In the genomic region with DNA sequence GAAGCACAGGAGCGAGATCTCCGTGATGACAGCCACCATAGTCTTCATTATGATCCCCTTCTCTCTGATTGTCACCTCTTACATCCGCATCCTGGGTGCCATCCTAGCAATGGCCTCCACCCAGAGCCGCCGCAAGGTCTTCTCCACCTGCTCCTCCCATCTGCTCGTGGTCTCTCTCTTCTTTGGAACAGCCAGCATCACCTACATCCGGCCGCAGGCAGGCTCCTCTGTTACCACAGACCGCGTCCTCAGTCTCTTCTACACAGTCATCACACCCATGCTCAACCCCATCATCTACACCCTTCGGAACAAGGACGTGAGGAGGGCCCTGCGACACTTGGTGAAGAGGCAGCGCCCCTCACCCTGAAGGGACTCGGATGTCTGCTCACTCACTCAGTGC, we compare ENCODE assay signal across 15 cellular contexts. TPM values are rescaled to one million over a fixed set of nuclear protein-coding genes. Genes with fewer than 3 reads are reported as not detected.
A peak's percentile ranks its signal among the peaks of the same experiment; 100 is the strongest.
DNase-seq lines count a peak whose midpoint lies in the region.
"Had no signal": no experiment of that assay in that cellular context is flagged by ENCODE, and none has a peak within 500 bp of the region (broad histone marks: within the 10 kb centered on the region; RNA-seq: fewer than 3 reads in every experiment).

No MANE protein-coding gene starts in this region.

- POLR2A ChIA-PET in CD4-positive, alpha-beta memory T cell (lab: Charles Lee; ENCODE audit: partially characterized antibody) = no interaction called here

- H3K27me3 Mint-ChIP-seq in CD4-positive, alpha-beta memory T cell = peaks cover 10 to 14% of the 10 kb centered on the region in 2 donors
- peaks cover 28% of the 10 kb centered on the region for H3K27me3 Mint-ChIP-seq in activated T-cell treated with anti-CD3 and anti-CD28 coated beads, Interleukin-2, amount 50 U/mL, for 24 hours

- H3K27ac Mint-ChIP-seq in CD4-positive, alpha-beta memory T cell = peak overlapping the region; percentile 85 to 94 (median 91)
- peak overlapping the region; percentile 82 for H3K27ac Mint-ChIP-seq in activated T-cell treated with anti-CD3 and anti-CD28 coated beads, Interleukin-2, amount 50 U/mL, for 24 hours
- H3K27ac Mint-ChIP-seq: mesothelial cell of epicardium, type B pancreatic cell had no signal

- H3K4me1 Mint-ChIP-seq in CD4-positive, alpha-beta memory T cell = peaks cover 9 to 19% (median 17%) of the 10 kb centered on the region in 4 donors
- peaks cover 18% of the 10 kb centered on the region for H3K4me1 Mint-ChIP-seq in activated T-cell treated with anti-CD3 and anti-CD28 coated beads, Interleukin-2, amount 50 U/mL, for 24 hours (ENCODE audit: low read depth)
- H3K4me1 Mint-ChIP-seq: mesothelial cell of epicardium had no signal

- H3K36me3 Mint-ChIP-seq in CD4-positive, alpha-beta memory T cell = no peaks in the 10 kb centered on the region
- no peaks in the 10 kb centered on the region for H3K36me3 Mint-ChIP-seq in activated T-cell treated with anti-CD3 and anti-CD28 coated beads, Interleukin-2, amount 50 U/mL, for 24 hours (ENCODE audit: low read depth)
- H3K36me3 Mint-ChIP-seq: mesothelial cell of epicardium, type B pancreatic cell had no signal

- H3K27ac ChIP-seq in CD4-positive, alpha-beta memory T cell (ENCODE audit: low read depth, low read length) = no peak overlapping the region
- no peak overlapping the region for H3K27ac ChIP-seq in effector memory CD4-positive, alpha-beta T cell (ENCODE audit: insufficient read depth, low read length, poor library complexity, severe bottlenecking)

- no peaks in the 10 kb centered on the region for H3K9me3 ChIP-seq in CD4-positive, alpha-beta memory T cell (ENCODE audit: control insufficient read depth in 1 of 2, low read length in 2 of 2)
- H3K9me3 ChIP-seq in effector memory CD4-positive, alpha-beta T cell (ENCODE audit: control insufficient read depth, low read length) = no peaks in the 10 kb centered on the region

- peak overlapping the region; percentile 56 to 83 (median 74) for H3K4me3 Mint-ChIP-seq in CD4-positive, alpha-beta memory T cell
- H3K4me3 Mint-ChIP-seq in activated T-cell treated with anti-CD3 and anti-CD28 coated beads, Interleukin-2, amount 50 U/mL, for 24 hours = peak overlapping the region; percentile 41
- H3K4me3 Mint-ChIP-seq: mesothelial cell of epicardium, type B pancreatic cell had no signal

- H3K4me1 ChIP-seq in CD4-positive, alpha-beta memory T cell (ENCODE audit: insufficient read depth, low read length) = peaks cover 8% of the 10 kb centered on the region
- peaks cover 8% of the 10 kb centered on the region for H3K4me1 ChIP-seq in effector memory CD4-positive, alpha-beta T cell (ENCODE audit: control insufficient read depth, insufficient read depth, low read length, poor library complexity, severe bottlenecking)

- H3K36me3 ChIP-seq in CD4-positive, alpha-beta memory T cell (ENCODE audit: insufficient read depth, low read length) = no peaks in the 10 kb centered on the region
- H3K36me3 ChIP-seq in effector memory CD4-positive, alpha-beta T cell (ENCODE audit: control insufficient read depth, insufficient read depth, low read length) = no peaks in the 10 kb centered on the region

- intact Hi-C loops in CD4-positive, alpha-beta memory T cell (cut with micrococcal nuclease) = no loop called here
- intact Hi-C loops in posterior cingulate gyrus (cut with DNase I) = no loop called here

- CTCF ChIA-PET in CD4-positive, alpha-beta memory T cell (lab: Charles Lee; ENCODE audit: partially characterized antibody) = no interaction called here

- no peak overlapping the region for H3K4me3 ChIP-seq in CD4-positive, alpha-beta memory T cell (ENCODE audit: low read length in 2 of 2)
- no peak overlapping the region for H3K4me3 ChIP-seq in effector memory CD4-positive, alpha-beta T cell (ENCODE audit: insufficient read depth, low read depth, low read length, poor library complexity, severe bottlenecking)

- H3K9me3 Mint-ChIP-seq in CD4-positive, alpha-beta memory T cell = no peaks in the 10 kb centered on the region
- no peaks in the 10 kb centered on the region for H3K9me3 Mint-ChIP-seq in activated T-cell treated with anti-CD3 and anti-CD28 coated beads, Interleukin-2, amount 50 U/mL, for 24 hours
- H3K9me3 Mint-ChIP-seq: mesothelial cell of epicardium, type B pancreatic cell had no signal

- H3K27me3 ChIP-seq in CD4-positive, alpha-beta memory T cell (ENCODE audit: insufficient read depth, low read length) = no peaks in the 10 kb centered on the region
- no peaks in the 10 kb centered on the region for H3K27me3 ChIP-seq in effector memory CD4-positive, alpha-beta T cell (replicated peaks; ENCODE audit: control insufficient read depth, insufficient read depth, low read length, poor library complexity, severe bottlenecking)

- DNase-seq in CD4-positive, alpha-beta memory T cell = peak; percentile 39 to 68 (median 48)
- DNase-seq in HT1080 (ENCODE audit: low read depth) = peak; percentile 13
- DNase-seq in activated T-cell treated with anti-CD3 and anti-CD28 coated beads, Interleukin-2, amount 50 U/mL, for 24 hours = no peak
- DNase-seq in effector memory CD4-positive, alpha-beta T cell = peak in 2 of 3 donors; percentile 17 to 19
- no peak for DNase-seq in posterior cingulate gyrus
- DNase-seq in DMS153 treated with DMSO at 0.1 percent for 48 hours (lab: John Stamatoyannopoulos, UW; ENCODE audit: unreplicated experiment) = no peak
- no peak for DNase-seq in retina
- no peak for DNase-seq in epidermal melanocyte (ENCODE audit: insufficient read length, low spot score)
- DNase-seq: foreskin fibroblast, NCI-H1694, NCI-H446, SHP77 had no signal

RNA-seq across cellular contexts. Expression of gene OR10P1, which starts 0.8 kb away (rescaled TPM):
- total RNA-seq in CD4-positive, alpha-beta memory T cell = not detected
- polyA plus RNA-seq in CD4-positive, alpha-beta memory T cell = not detected
- total RNA-seq in HT1080 (2014; rRNA removed; shearing (Covaris generic)) = not detected in 2 replicates
- not detected in 2 replicates for polyA plus RNA-seq in HT1080 (2015; cell fraction: cytosol; rRNA removed)
- not detected in 2 replicates for polyA plus RNA-seq in HT1080 (2015; cell fraction: nucleus; rRNA removed)
- total RNA-seq: mesothelial cell of epicardium, omental fat pad had no signal

Comparison
In these comparisons a context has a peak if more than half of its experiments do, and no peak if none do; other contexts are left out.
1. DNase-seq: peak in CD4-positive, alpha-beta memory T cell (5 of 5), HT1080 (single experiment) and effector memory CD4-positive, alpha-beta T cell (2 of 3); none in activated T-cell treated with anti-CD3 and anti-CD28 coated beads, Interleukin-2, amount 50 U/mL, for 24 hours (single experiment), posterior cingulate gyrus (0 of 10), DMS153 treated with DMSO at 0.1 percent for 48 hours (single experiment), retina (single experiment) and epidermal melanocyte (single experiment).